Comparison of ENCODE assay signal across 8 cellular contexts in genomic region chr9:134644381-134644714, GRCh38. TPM values are rescaled to one million over a fixed set of nuclear protein-coding genes. Genes with fewer than 3 reads are reported as not detected.
DNase-seq lines count a peak whose midpoint lies in the region; ATAC-seq and TF ChIP-seq lines count a peak whose summit lies in the region.
"Not testable (repeated sequence)": the region's sequence is repeated elsewhere in the genome, so short reads cannot be mapped to it uniquely, and the experiment has no call there.

No MANE protein-coding gene starts in this region.

- DNase-seq in AG10803 (ENCODE audit: low read depth); PC-3; astrocyte of the spinal cord (ENCODE audit: low read depth, low spot score); esophagus squamous epithelium (lab: John Stamatoyannopoulos, UW); right atrium auricular region (ENCODE audit: low spot score); skeletal muscle cell (ENCODE audit: low read depth); type B pancreatic cell (ENCODE audit: extremely low spot score, unreplicated experiment): not testable (repeated sequence)

- not testable (repeated sequence) for H4K20me1 ChIP-seq in PC-3 (ENCODE audit: low read length)

- H3K9me3 ChIP-seq in PC-3 (ENCODE audit: low read length); esophagus squamous epithelium; right atrium auricular region; muscle layer of duodenum (ENCODE audit: control insufficient read depth in 1 of 2, low read length in 2 of 2): not testable (repeated sequence)

- in situ Hi-C loops in astrocyte of the spinal cord (cut with HindIII; ENCODE audit: low sequenced_read_pairs), result not testable (repeated sequence)

- not testable (repeated sequence) for ATAC-seq in PC-3

- TF ChIP-seq POLR2A in esophagus squamous epithelium (IDR thresholded peaks at IDR 0.05), result not testable (repeated sequence)

- not testable (repeated sequence) for H3K27me3 ChIP-seq in PC-3 (ENCODE audit: low read length); right atrium auricular region; muscle layer of duodenum (ENCODE audit: low read depth, low read length)
- peaks cover 0 to 59% (median 0%) of the 10 kb centered on the region in 4 donors for H3K27me3 ChIP-seq in esophagus squamous epithelium

- peaks cover 18% of the 10 kb centered on the region for H3K79me2 ChIP-seq in PC-3 (ENCODE audit: low read length)

- peaks cover 35% of the 10 kb centered on the region for H3K4me1 Mint-ChIP-seq in type B pancreatic cell (ENCODE audit: unreplicated experiment)

- CTCF ChIA-PET in PC-3 (lab: Charles Lee), result not testable (repeated sequence)

- TF ChIP-seq CTCF in AG10803 (conservative IDR thresholded peaks at IDR 0.05; ENCODE audit: low read length); PC-3 (conservative IDR thresholded peaks at IDR 0.05; ENCODE audit: low read depth, low read length); astrocyte of the spinal cord (IDR thresholded peaks at IDR 0.05; ENCODE audit: low read depth, low read length); esophagus squamous epithelium (IDR thresholded peaks at IDR 0.05); right atrium auricular region (IDR thresholded peaks at IDR 0.05); type B pancreatic cell (conservative IDR thresholded peaks at IDR 0.05): not testable (repeated sequence)

- H3K9me3 Mint-ChIP-seq in type B pancreatic cell, result not testable (repeated sequence)

- H3K4me2 ChIP-seq in PC-3 (ENCODE audit: low read length), result peak overlapping the region; percentile 84

- not testable (repeated sequence) for H3K36me3 Mint-ChIP-seq in type B pancreatic cell

- H3K9ac ChIP-seq in PC-3 (ENCODE audit: low read length), result not testable (repeated sequence)

- not testable (repeated sequence) for H2AFZ ChIP-seq in PC-3 (ENCODE audit: low read length)

- not testable (repeated sequence) for BruUV-seq in PC-3 (replicated peaks; lab: Mats Ljungman, UMichigan)

- not testable (repeated sequence) for H3K9me2 ChIP-seq in PC-3 (replicated peaks; ENCODE audit: low read length)

- not testable (repeated sequence) for H3K27ac Mint-ChIP-seq in type B pancreatic cell

- not testable (repeated sequence) for H3K27ac ChIP-seq in PC-3 (ENCODE audit: low read length); muscle layer of duodenum (ENCODE audit: low read length)
- H3K27ac ChIP-seq in esophagus squamous epithelium (peak overlapping the region in 3 of 4 donors; percentile 59 to 94 (median 83)), right atrium auricular region (peak overlapping the region; percentile 76 to 77)

- H3K36me3 ChIP-seq in PC-3 (ENCODE audit: low read depth, low read length); esophagus squamous epithelium; right atrium auricular region; muscle layer of duodenum (ENCODE audit: control insufficient read depth in 1 of 2, insufficient read depth in 2 of 2, low read length in 2 of 2): not testable (repeated sequence)

- peaks cover 18% of the 10 kb centered on the region for H3K27me3 Mint-ChIP-seq in type B pancreatic cell

- H3K4me1 ChIP-seq in PC-3 (ENCODE audit: insufficient read depth, low read length) (peaks cover 27% of the 10 kb centered on the region), esophagus squamous epithelium (peaks cover 41 to 86% (median 46%) of the 10 kb centered on the region in 3 donors), right atrium auricular region (peaks cover 0 to 53% of the 10 kb centered on the region in 2 donors), muscle layer of duodenum (ENCODE audit: control insufficient read depth in 1 of 2, insufficient read depth in 2 of 2, low read length in 2 of 2) (peaks cover 13 to 42% of the 10 kb centered on the region in 2 donors)

- POLR2A ChIA-PET in PC-3 (lab: Charles Lee; ENCODE audit: unreplicated experiment), result not testable (repeated sequence)

- peak overlapping the region; percentile 85 for H3K4me3 Mint-ChIP-seq in type B pancreatic cell

- H3F3A ChIP-seq in PC-3 (ENCODE audit: low read length, unreplicated experiment), result not testable (repeated sequence)

- H3K4me3 ChIP-seq in AG10803 (ENCODE audit: low read length), result peak overlapping the region; percentile 77
- peak overlapping the region; percentile 60; the same call in 1 of the 2 replicates for H3K4me3 ChIP-seq in PC-3 (ENCODE audit: low read length)
- H3K4me3 ChIP-seq in astrocyte of the spinal cord (ENCODE audit: low read depth, low read length), result peak overlapping the region; percentile 51
- H3K4me3 ChIP-seq in esophagus squamous epithelium, result peak overlapping the region in 3 of 4 donors; percentile 20 to 73 (median 59)
- H3K4me3 ChIP-seq in right atrium auricular region, result peak overlapping the region in 1 of 2 donors; percentile 73
- peak overlapping the region; percentile 19 to 47 for H3K4me3 ChIP-seq in muscle layer of duodenum (ENCODE audit: low read depth in 1 of 2, low read length in 2 of 2)
- H3K4me3 ChIP-seq in skeletal muscle cell (ENCODE audit: low read depth, low read length), result peak overlapping the region; percentile 50

- 14% methylated on average over 1 of the region's 15 CpGs; no CpG with 5 or more reads in 1 of the 2 donors for WGBS in esophagus squamous epithelium, 2 donors

- intact Hi-C loops in PC-3 (cut with micrococcal nuclease), result loop anchor here (5.0 kb wide), 1 partner anchor 197 kb away; no protein-coding TSS in a partner anchor
- intact Hi-C loops in esophagus squamous epithelium (cut with DNase I), result not testable (repeated sequence)

RNA-seq across cellular contexts. Expression of gene COL5A1, which starts 2.7 kb away (rescaled TPM):
- total RNA-seq in PC-3 (2014; rRNA removed) (10.6 and 15.4 TPM in 2 replicates), esophagus squamous epithelium (10 to 100 TPM in 1 of 4 donors, 1 to 10 TPM in 3; 4.0 to 12.8 (median 6.3) TPM), right atrium auricular region (10 to 100 TPM; 10.9 to 22.0 TPM), type B pancreatic cell (ENCODE audit: low replicate concordance) (16.1 and 112 TPM in 2 replicates)
